In the genomic region with DNA sequence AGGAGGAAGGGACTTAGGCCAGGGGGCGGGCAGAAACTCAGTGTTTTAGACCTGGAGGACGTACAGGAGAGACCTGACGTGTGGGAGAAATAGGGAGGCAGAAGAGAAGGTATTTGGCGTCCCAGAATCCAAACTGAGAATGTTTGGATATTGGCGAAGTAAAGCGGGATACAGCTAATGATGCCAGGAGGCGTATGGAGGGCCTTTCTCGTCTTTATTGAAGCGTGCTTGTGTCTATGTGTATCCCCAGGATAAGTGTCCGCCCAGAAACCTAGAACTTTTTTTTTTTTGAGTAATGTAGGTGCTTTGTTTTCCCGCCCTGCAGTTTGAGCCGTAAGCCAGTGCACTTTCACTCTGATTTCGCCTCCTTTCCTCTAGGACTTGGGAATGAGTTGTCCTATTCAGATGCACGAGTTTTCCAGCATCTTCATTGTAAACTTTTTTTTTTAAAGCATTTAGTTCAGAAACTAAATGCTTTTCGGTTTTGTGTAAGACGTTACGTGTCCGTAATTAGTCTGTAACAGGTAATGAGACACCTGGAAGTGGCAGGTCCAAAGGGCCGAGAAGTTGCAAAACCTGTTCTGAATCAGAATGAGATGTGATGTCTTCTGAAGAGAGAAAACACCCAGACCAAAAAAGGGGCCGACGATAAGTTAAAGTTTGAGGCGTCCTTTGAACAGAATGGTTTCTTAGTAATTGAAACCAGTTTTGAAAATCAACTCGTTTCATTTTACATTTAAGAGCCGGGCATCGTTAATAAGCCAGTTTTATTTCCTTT, we compare ENCODE assay signal across 8 cellular contexts.
A peak's percentile ranks its signal among the peaks of the same experiment; 100 is the strongest.
DNase-seq lines count a peak whose midpoint lies in the region; ATAC-seq and TF ChIP-seq lines count a peak whose summit lies in the region.

No MANE protein-coding gene starts in this region.

- peak overlapping the region; percentile 97 for H3K4me3 Mint-ChIP-seq in stimulated activated memory B cell treated with anti-CD40 and anti-IgM and Interleukin-4, amounts not matched to agents 10 μg/mL and 1 μg/mL and 100 μg/mL, for 72 hours

- H3K9me3 Mint-ChIP-seq in stimulated activated memory B cell treated with anti-CD40 and anti-IgM and Interleukin-4, amounts not matched to agents 10 μg/mL and 1 μg/mL and 100 μg/mL, for 72 hours, result no peaks in the 10 kb centered on the region

- H3K27me3 Mint-ChIP-seq in stimulated activated memory B cell treated with anti-CD40 and anti-IgM and Interleukin-4, amounts not matched to agents 10 μg/mL and 1 μg/mL and 100 μg/mL, for 72 hours, result no peaks in the 10 kb centered on the region

- TF ChIP-seq CTCF in astrocyte of the spinal cord (IDR thresholded peaks at IDR 0.05; ENCODE audit: low read depth, low read length), result no peak

- H3K36me3 Mint-ChIP-seq in stimulated activated memory B cell treated with anti-CD40 and anti-IgM and Interleukin-4, amounts not matched to agents 10 μg/mL and 1 μg/mL and 100 μg/mL, for 72 hours, result peaks cover 5% of the 10 kb centered on the region

- ATAC-seq in GM18502 (IDR thresholded peaks at IDR 0.05; ENCODE audit: poor library complexity, unreplicated experiment) (peak; percentile 25), HG02870 (IDR thresholded peaks at IDR 0.05; ENCODE audit: unreplicated experiment) (peak; percentile 25)
- ATAC-seq in stimulated activated memory B cell treated with anti-CD40 and anti-IgM and Interleukin-4, amounts not matched to agents 10 μg/mL and 1 μg/mL and 100 μg/mL, for 72 hours, result peak; percentile 3

- H3K4me1 Mint-ChIP-seq in stimulated activated memory B cell treated with anti-CD40 and anti-IgM and Interleukin-4, amounts not matched to agents 10 μg/mL and 1 μg/mL and 100 μg/mL, for 72 hours, result peaks cover 39% of the 10 kb centered on the region

- H3K27ac Mint-ChIP-seq in stimulated activated memory B cell treated with anti-CD40 and anti-IgM and Interleukin-4, amounts not matched to agents 10 μg/mL and 1 μg/mL and 100 μg/mL, for 72 hours, result peak overlapping the region; percentile 86

- H3K4me3 ChIP-seq in astrocyte of the spinal cord (ENCODE audit: low read depth, low read length), result peak overlapping the region; percentile 91

- DNase-seq in AG08396 (ENCODE audit: low spot score), result peak; percentile 28
- DNase-seq in NCI-H2171 (lab: John Stamatoyannopoulos, UW), result peak; percentile 7
- DNase-seq in astrocyte of the spinal cord (ENCODE audit: low read depth, low spot score), result peak; percentile 50
- DNase-seq in iris pigment epithelial cell (ENCODE audit: low read depth), result peak; percentile 42
- DNase-seq in activated effector memory CD4-positive, alpha-beta T cell treated with anti-CD3 and anti-CD28 coated beads, Interleukin-2, amount 50 U/mL, for 16 hours, result no peak

- in situ Hi-C loops in astrocyte of the spinal cord (cut with HindIII; ENCODE audit: low sequenced_read_pairs), result no loop called here
